Comparison of ENCODE assay signal across 1 cellular context in the genomic region with DNA sequence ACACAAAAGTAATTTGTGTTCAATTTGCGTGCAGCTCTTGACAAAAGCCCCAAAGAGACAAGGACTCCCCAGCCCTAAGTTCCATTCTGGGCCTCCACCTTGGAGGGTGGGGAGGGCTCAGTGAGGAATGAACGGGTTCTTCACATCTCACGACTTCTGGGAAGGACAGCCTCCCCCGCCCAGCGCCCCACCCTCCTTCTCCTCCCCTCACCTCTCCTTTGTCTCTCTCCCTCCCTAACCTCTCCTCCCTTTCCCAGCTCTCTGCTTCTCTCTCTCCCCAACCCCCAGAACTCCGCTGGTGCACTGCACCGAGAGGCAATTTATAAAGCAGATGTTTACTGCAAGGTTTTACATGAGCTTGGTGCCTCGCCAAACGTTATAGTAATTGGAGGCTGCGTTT.
TF ChIP-seq lines count a peak whose summit lies in the region.

No MANE protein-coding gene starts in this region.

TF ChIP-seq in GM23338, 12 proteins besides CTCF, POLR2A, EP300 and RAD21 (continued from another document):
- TF ChIP-seq STAT1 (IDR thresholded peaks at IDR 0.05; ENCODE audit: unreplicated experiment) (no peak), POLR2AphosphoS5 (IDR thresholded peaks at IDR 0.05; ENCODE audit: low read depth) (no peak)
